ENCODE assay signal across 34 cellular contexts in genomic region chr17:70071127-70071526, GRCh38. TPM values are rescaled to one million over a fixed set of nuclear protein-coding genes. Genes with fewer than 3 reads are reported as not detected.
"Had no signal": no experiment of that assay in that cellular context is flagged by ENCODE, and none has a peak within 500 bp of the region (broad histone marks: within the 10 kb centered on the region; RNA-seq: fewer than 3 reads in every experiment).

No MANE protein-coding gene starts in this region.

- H3K27ac ChIP-seq: adrenal gland, cardiac muscle cell, Peyer's patch, SJSA1 had no signal

- H3K36me3 Mint-ChIP-seq: activated naive CD4-positive, alpha-beta T cell treated with anti-CD3 and anti-CD28 coated beads, Interleukin-2, amount 50 U/mL, for 24 hours; activated naive CD8-positive, alpha-beta T cell treated with anti-CD3 and anti-CD28 coated beads, Interleukin-2, amount 10 ng/mL, durations not matched to agents 7 days and 5 days had no signal

- H3K27ac Mint-ChIP-seq: activated CD4-positive, alpha-beta T cell treated with anti-CD3 and anti-CD28 coated beads, Interleukin-2, amount 10 ng/mL, durations not matched to agents 7 days and 5 days; activated CD8-positive, alpha-beta T cell treated with anti-CD3 and anti-CD28 coated beads, Interleukin-2, amount 10 ng/mL, durations not matched to agents 7 days and 5 days; activated naive CD4-positive, alpha-beta T cell treated with anti-CD3 and anti-CD28 coated beads, Interleukin-2, amount 50 U/mL, for 24 hours; activated naive CD8-positive, alpha-beta T cell treated with anti-CD3 and anti-CD28 coated beads, Interleukin-2, amount 10 ng/mL, durations not matched to agents 7 days and 5 days; activated T-cell treated with anti-CD3 and anti-CD28 coated beads, Interleukin-2, amount 50 U/mL, for 24 hours; activated T-helper 2 cell treated with anti-CD3 and anti-CD28 coated beads, Interferon-gamma antibody, Interleukin-2, Interleukin-4, amounts not matched to agents 10 μg/mL and 5 μg/mL and 100 μg/mL, durations not matched to agents 14 hours and 24 hours and 36 hours; T-helper 1 cell treated with Interleukin-12 subunit alpha and Interleukin-12 subunit beta and Interleukin-4 antibody, amounts not matched to agents 30 μg/mL and 1 μg/mL, for 36 hours; T-helper 2 cell treated with Interferon-gamma antibody and Interleukin-4, amounts not matched to agents 5 μg/mL and 100 μg/mL, for 36 hours had no signal

- H3K4me3 ChIP-seq: adrenal gland, cardiac muscle cell, K562, Peyer's patch, SJSA1 had no signal

- H3K4me1 Mint-ChIP-seq: activated CD4-positive, alpha-beta T cell treated with anti-CD3 and anti-CD28 coated beads, Interleukin-2, amount 10 ng/mL, durations not matched to agents 7 days and 5 days; activated naive CD4-positive, alpha-beta T cell treated with anti-CD3 and anti-CD28 coated beads, Interleukin-2, amount 50 U/mL, for 24 hours; activated naive CD8-positive, alpha-beta T cell treated with anti-CD3 and anti-CD28 coated beads, Interleukin-2, amount 10 ng/mL, durations not matched to agents 7 days and 5 days; central memory CD8-positive, alpha-beta T cell had no signal

- H3K27me3 ChIP-seq: adrenal gland, cardiac muscle cell, Peyer's patch, SJSA1 had no signal

- FAIRE-seq: K562, TTC549 had no signal

- H3K4me1 ChIP-seq: Peyer's patch, SJSA1 had no signal

- ATAC-seq: activated CD8-positive, alpha-beta T cell treated with anti-CD3 and anti-CD28 coated beads, Interleukin-2, amount 10 ng/mL, durations not matched to agents 7 days and 5 days; K562; PC-3 had no signal

- H3K9me3 Mint-ChIP-seq: activated CD4-positive, alpha-beta T cell treated with anti-CD3 and anti-CD28 coated beads, Interleukin-2, amount 10 ng/mL, durations not matched to agents 7 days and 5 days; activated naive CD4-positive, alpha-beta T cell treated with anti-CD3 and anti-CD28 coated beads, Interleukin-2, amount 50 U/mL, for 24 hours; activated naive CD8-positive, alpha-beta T cell treated with anti-CD3 and anti-CD28 coated beads, Interleukin-2, amount 10 ng/mL, durations not matched to agents 7 days and 5 days; activated T-cell treated with anti-CD3 and anti-CD28 coated beads, Interleukin-2, amount 50 U/mL, for 24 hours; activated T-helper 2 cell treated with anti-CD3 and anti-CD28 coated beads, Interferon-gamma antibody, Interleukin-2, Interleukin-4, amounts not matched to agents 10 μg/mL and 5 μg/mL and 100 μg/mL, durations not matched to agents 14 hours and 24 hours and 36 hours; T-helper 1 cell treated with Interleukin-12 subunit alpha and Interleukin-12 subunit beta and Interleukin-4 antibody, amounts not matched to agents 30 μg/mL and 1 μg/mL, for 36 hours; T-helper 2 cell treated with Interferon-gamma antibody and Interleukin-4, amounts not matched to agents 5 μg/mL and 100 μg/mL, for 36 hours had no signal

- H3K4me2 ChIP-seq: SK-N-SH had no signal

- H3K36me3 ChIP-seq: adrenal gland, cardiac muscle cell, Peyer's patch, SJSA1 had no signal

- DNase-seq: activated CD4-positive, alpha-beta T cell treated with anti-CD3 and anti-CD28 coated beads, Interleukin-2, amount 10 ng/mL, durations not matched to agents 7 days and 5 days; activated CD4-positive, alpha-beta T cell treated with anti-CD3 and anti-CD28 coated beads, Interleukin-2, amount 50 U/mL, for 48 hours; activated CD8-positive, alpha-beta T cell treated with anti-CD3 and anti-CD28 coated beads, Interleukin-2, amount 10 ng/mL, durations not matched to agents 7 days and 5 days; activated gamma-delta T cell; activated naive CD4-positive, alpha-beta T cell treated with Interleukin-2 at 50 U/mL for 16 hours; activated naive CD8-positive, alpha-beta T cell treated with anti-CD3 and anti-CD28 coated beads, Interleukin-2, amount 10 ng/mL, durations not matched to agents 7 days and 5 days; activated T-cell treated with anti-CD3 and anti-CD28 coated beads, Interleukin-2, amount 50 U/mL, for 24 hours; adrenal gland; anterior cingulate cortex; NCI-H1105 treated with DMSO at 0.1 percent for 48 hours; NCI-H1436; NCI-H1694; NCI-H1930; NCI-H2081 treated with DMSO at 0.1 percent for 48 hours; NCI-H226; NCI-H446 treated with DMSO at 0.1 percent for 48 hours; NCI-H526; NCI-H748 treated with DMSO at 0.1 percent for 48 hours; NK-92 treated with Interleukin-12 subunit alpha and Interleukin-12 subunit beta, amount 100 ng/mL, for 24 hours; PC-3; Peyer's patch; RPMI8226; SHP77 treated with DMSO at 0.1 percent for 48 hours; SK-N-SH had no signal

- H3K4me3 Mint-ChIP-seq: activated CD4-positive, alpha-beta T cell treated with anti-CD3 and anti-CD28 coated beads, Interleukin-2, amount 10 ng/mL, durations not matched to agents 7 days and 5 days; activated CD8-positive, alpha-beta T cell treated with anti-CD3 and anti-CD28 coated beads, Interleukin-2, amount 10 ng/mL, durations not matched to agents 7 days and 5 days; activated naive CD4-positive, alpha-beta T cell treated with anti-CD3 and anti-CD28 coated beads, Interleukin-2, amount 50 U/mL, for 24 hours; activated naive CD8-positive, alpha-beta T cell treated with anti-CD3 and anti-CD28 coated beads, Interleukin-2, amount 10 ng/mL, durations not matched to agents 7 days and 5 days; activated T-cell treated with anti-CD3 and anti-CD28 coated beads, Interleukin-2, amount 50 U/mL, for 24 hours; central memory CD8-positive, alpha-beta T cell; T-helper 1 cell treated with Interleukin-12 subunit alpha and Interleukin-12 subunit beta and Interleukin-4 antibody, amounts not matched to agents 30 μg/mL and 1 μg/mL, for 36 hours; T-helper 2 cell treated with Interferon-gamma antibody and Interleukin-4, amounts not matched to agents 5 μg/mL and 100 μg/mL, for 36 hours had no signal

- H3K9ac ChIP-seq: SK-N-SH had no signal

- H3K9me3 ChIP-seq: adrenal gland, Peyer's patch, SJSA1, SK-N-SH had no signal

- H3K27me3 Mint-ChIP-seq: central memory CD8-positive, alpha-beta T cell had no signal

RNA-seq across cellular contexts. Expression of gene KCNJ16, which starts 3.9 kb away (rescaled TPM):
- total RNA-seq: activated CD4-positive, alpha-beta T cell treated with anti-CD3 and anti-CD28 coated beads, Interleukin-2, amount 10 ng/mL, durations not matched to agents 7 days and 5 days; activated CD8-positive, alpha-beta T cell treated with anti-CD3 and anti-CD28 coated beads, Interleukin-2, amount 10 ng/mL, durations not matched to agents 7 days and 5 days; activated naive CD8-positive, alpha-beta T cell treated with anti-CD3 and anti-CD28 coated beads, Interleukin-2, amount 10 ng/mL, durations not matched to agents 7 days and 5 days; activated T-helper 2 cell treated with anti-CD3 and anti-CD28 coated beads, Interferon-gamma antibody, Interleukin-2, Interleukin-4, amounts not matched to agents 10 μg/mL and 5 μg/mL and 100 μg/mL, durations not matched to agents 14 hours and 24 hours and 36 hours; cardiac muscle cell; M059J; PC-3; SJSA1 had no signal
- polyA plus RNA-seq: cardiac muscle cell, SK-N-SH had no signal
